21 cellular contexts compared by ENCODE assay signal in the genomic region with DNA sequence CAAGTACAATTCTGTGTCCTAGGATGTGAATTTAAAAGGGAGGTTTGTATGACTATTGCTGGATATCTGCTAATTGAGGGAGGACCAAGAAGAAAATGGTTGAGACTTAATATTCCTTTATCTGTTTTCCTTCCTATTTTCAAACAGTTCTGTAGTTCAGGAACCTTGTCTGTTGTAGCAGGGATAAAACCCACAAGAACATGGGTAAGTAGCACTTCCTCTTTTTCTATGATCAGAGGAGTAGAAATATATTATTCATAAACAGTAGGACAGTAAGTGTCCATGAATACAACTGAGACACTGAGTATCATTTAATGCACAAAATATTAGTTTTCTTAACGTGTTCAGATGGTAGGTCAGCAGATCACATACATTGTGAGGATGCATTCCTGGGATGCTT. TPM values are rescaled to one million over a fixed set of nuclear protein-coding genes. Genes with fewer than 3 reads are reported as not detected.
DNase-seq lines count a peak whose midpoint lies in the region; ATAC-seq, FAIRE-seq and TF ChIP-seq lines count a peak whose summit lies in the region.
"Had no signal": no experiment of that assay in that cellular context is flagged by ENCODE, and none has a peak within 500 bp of the region (broad histone marks: within the 10 kb centered on the region; RNA-seq: fewer than 3 reads in every experiment).

No MANE protein-coding gene starts in this region.

- H2AFZ ChIP-seq in OCI-LY7 (ENCODE audit: low read length) = no peak overlapping the region
- peak overlapping the region; percentile 72 for H2AFZ ChIP-seq in K562 (ENCODE audit: low read depth, low read length)

- H3K4me3 ChIP-seq in OCI-LY7 (ENCODE audit: low read depth, low read length, poor library complexity, severe bottlenecking) = no peak overlapping the region
- H3K4me3 ChIP-seq in K562 = no peak overlapping the region
- no peak overlapping the region for H3K4me3 ChIP-seq in breast epithelium
- H3K4me3 ChIP-seq: A549 had no signal

- H3K9me2 ChIP-seq in OCI-LY7 (ENCODE audit: insufficient read depth, low read length) = no peaks in the 10 kb centered on the region

- CTCF ChIA-PET in OCI-LY7 (lab: Charles Lee; ENCODE audit: unreplicated experiment) = no interaction called here
- CTCF ChIA-PET in K562 (lab: Yijun Ruan, JAX; ENCODE audit: low intra/inter-chr PET ratio) = no interaction called here

- no peak overlapping the region for H3K9ac ChIP-seq in K562 (ENCODE audit: insufficient read depth in 1 of 2, low read depth in 2 of 2, low read length in 2 of 2)

- H3K9me3 ChIP-seq in OCI-LY7 (ENCODE audit: low read length) (no peaks in the 10 kb centered on the region), K562 (replicated peaks; ENCODE audit: control insufficient read depth, insufficient read depth, low read depth, low read length) (peaks cover 3% of the 10 kb centered on the region; the same call in 1 of the 2 replicates), breast epithelium (peaks cover 0 to 4% of the 10 kb centered on the region in 2 donors)
- H3K9me3 ChIP-seq: A549 had no signal

- no peak overlapping the region for H3K27ac ChIP-seq in OCI-LY7 (ENCODE audit: low read depth, low read length, poor library complexity, severe bottlenecking)
- peak overlapping the region; percentile 23; the same call in 1 of the 3 replicates for H3K27ac ChIP-seq in K562 (ENCODE audit: extremely low read depth, low read depth, low read length)
- H3K27ac ChIP-seq in breast epithelium = no peak overlapping the region
- H3K27ac ChIP-seq: A549 had no signal

- no peak for FAIRE-seq in K562 (lab: Jason Lieb, UNC)
- FAIRE-seq: A549, RCC 7860 had no signal

- H3K9me1 ChIP-seq in K562 (ENCODE audit: control insufficient read depth, insufficient read depth, low read length) = no peaks in the 10 kb centered on the region

- H3K4me1 ChIP-seq in OCI-LY7 (ENCODE audit: insufficient read depth, low read length, poor library complexity, severe bottlenecking) (no peaks in the 10 kb centered on the region), K562 (replicated peaks in 1 of 2; ENCODE audit: control insufficient read depth in 2 of 2, insufficient read depth in 2 of 2, low read length in 2 of 2) (peaks cover 0 to 13% of the 10 kb centered on the region in 2 experiments; a peak in 2 of 5 replicates), breast epithelium (no peaks in the 10 kb centered on the region)
- H3K4me1 ChIP-seq: A549 had no signal

- H3K79me2 ChIP-seq in OCI-LY7 (ENCODE audit: insufficient read depth, low read depth, low read length) (no peaks in the 10 kb centered on the region), K562 (ENCODE audit: control insufficient read depth, insufficient read depth, low read length) (peaks cover 18% of the 10 kb centered on the region; the same call in 2 of the 3 replicates)

- intact Hi-C loops in OCI-LY7 (cut with micrococcal nuclease; ENCODE audit: unreplicated experiment) = no loop called here
- intact Hi-C loops in K562 (cut with micrococcal nuclease) = loop anchor here (10.0 kb wide), 1 partner anchor 131 kb away; no protein-coding TSS in a partner anchor
- intact Hi-C loops in breast epithelium (cut with DNase I; ENCODE audit: low total_unique reads) = no loop called here

- TF ChIP-seq POLR2A in K562 (conservative IDR thresholded peaks at IDR 0.05) (no peak), breast epithelium (IDR thresholded peaks at IDR 0.05) (no peak)

- H3K36me3 ChIP-seq in OCI-LY7 (ENCODE audit: insufficient read depth, low read length) = no peaks in the 10 kb centered on the region
- H3K36me3 ChIP-seq in K562 (ENCODE audit: control insufficient read depth, insufficient read depth, low read length) = 0 out of 3 replicates have a peak, but pooled peaks cover 5% of the 10 kb centered on the region
- H3K36me3 ChIP-seq in breast epithelium = no peaks in the 10 kb centered on the region

- ATAC-seq in K562 = peak; percentile 39; the same call in 1 of the 3 replicates
- ATAC-seq: A549 had no signal

- no peak for TF ChIP-seq CTCF in OCI-LY7 (conservative IDR thresholded peaks at IDR 0.05; ENCODE audit: low read length)
- TF ChIP-seq CTCF in K562 (IDR thresholded peaks at IDR 0.05 in 2 of 3, conservative IDR thresholded peaks at IDR 0.05 in 1 of 3; ENCODE audit: insufficient read depth in 2 of 3, low read depth in 1 of 3, low read length in 3 of 3) = no peak
- TF ChIP-seq CTCF in breast epithelium (IDR thresholded peaks at IDR 0.05) = no peak

- no peak for TF ChIP-seq EP300 in K562 (IDR thresholded peaks at IDR 0.05; ENCODE audit: low read length)

- H3K27me3 ChIP-seq in K562 (ENCODE audit: control insufficient read depth in 2 of 2, insufficient read depth in 2 of 2, low read length in 2 of 2) (no peaks in the 10 kb centered on the region), breast epithelium (no peaks in the 10 kb centered on the region)

- H4K20me1 ChIP-seq in OCI-LY7 (ENCODE audit: insufficient read depth, low read length) = no peaks in the 10 kb centered on the region
- H4K20me1 ChIP-seq in K562 (replicated peaks; ENCODE audit: control insufficient read depth, insufficient read depth, low read length) = no peaks in the 10 kb centered on the region

- in situ Hi-C loops in K562 (cut with MboI) = no loop called here

- BruUV-seq in OCI-LY7 (replicated peaks; lab: Mats Ljungman, UMichigan) (no TSS peak), K562 (replicated peaks; lab: Mats Ljungman, UMichigan) (no TSS peak)

- POLR2A ChIA-PET in OCI-LY7 (lab: Charles Lee) = no interaction called here
- POLR2A ChIA-PET in K562 (lab: Yijun Ruan, JAX) = interaction anchor here (0.6 kb wide), 1 partner anchor 119 kb away, joined by 3 read pairs; no protein-coding TSS in a partner anchor

- no peak for TF ChIP-seq RAD21 in K562 (CRISPR knock-in tag; conservative IDR thresholded peaks at IDR 0.05 in 1 of 2, IDR thresholded peaks at IDR 0.05 in 1 of 2)

- 45% methylated on average over 1 of the region's 1 CpG for WGBS in K562 (ENCODE audit: insufficient coverage, low coverage, missing lambda C conversion rate)

- H3K4me2 ChIP-seq in OCI-LY7 (ENCODE audit: low read length) (no peak overlapping the region), K562 (ENCODE audit: insufficient read depth, low read length) (no peak overlapping the region)
- H3K4me2 ChIP-seq: A549 had no signal

- DNase-seq in CD1c-positive myeloid dendritic cell (ENCODE audit: extremely low spot score) (peak; percentile 60), KG1 (lab: John Stamatoyannopoulos, UW) (peak; percentile 40), OCI-LY7 (ENCODE audit: low spot score) (peak; percentile 3), K562 (ENCODE audit: extremely low read depth in 1 of 4, low spot score in 3 of 4) (no peak), dedifferentiated amniotic fluid mesenchymal stem cell (ENCODE audit: extremely low spot score) (no peak), breast epithelium (ENCODE audit: low spot score in 2 of 2) (no peak), SW 1271 (lab: John Stamatoyannopoulos, UW) (no peak), AG08395 (ENCODE audit: low spot score) (no peak)
- DNase-seq: Calu3; CD4-positive, alpha-beta T cell; GOT3; NCI-H1092 treated with DMSO at 0.1 percent for 48 hours; NCI-H1694; NCI-H2107; NCI-H345; NCI-H526 treated with DMSO at 0.1 percent for 48 hours; NK-92 treated with Interleukin-12 subunit alpha and Interleukin-12 subunit beta, amount 100 ng/mL, for 24 hours; SHP77 had no signal

RNA-seq across cellular contexts. Expression of gene MS4A3, which starts 7.7 kb away (rescaled TPM):
- total RNA-seq in OCI-LY7 (2014; rRNA removed; shearing (Covaris generic)) = not detected in 2 replicates
- total RNA-seq in OCI-LY7 (2022) (not detected in 2 replicates), K562 (2014; rRNA removed) (26.1 and 31.7 TPM in 2 replicates), K562 (2014; rRNA removed; fragmentation: Illumina TruSeq; extraction: Trizol) (55.1 and 58.8 TPM in 2 replicates), K562 (2015; rRNA removed; fragmentation: Illumina TruSeq; extraction: Trizol) (64.8 and 71.8 TPM in 2 replicates), K562 (2021) (28.7 and 32.8 TPM in 2 replicates), breast epithelium (not detected)
- total RNA-seq in K562 (2011; cell fraction: chromatin; rRNA removed; ENCODE audit: low replicate concordance) = 2.4 and 4.7 TPM in 2 replicates
- 1.0 and 2.1 TPM in 2 replicates for total RNA-seq in K562 (2011; cell fraction: nucleolus; rRNA removed)
- 3.4 TPM in 2 replicates for total RNA-seq in K562 (2011; cell fraction: nucleoplasm; rRNA removed)
- polyA plus RNA-seq in K562 (2011; rRNA removed) (3.4 and 102 TPM in 2 replicates), K562 (2014; fragmentation: Illumina TruSeq; extraction: Trizol) (46.3 and 67.5 TPM in 2 replicates), K562 (2014; fragmentation: Nextera tagmentation; extraction: Ambion mirVana) (10 to 100 TPM; 84.8 to 94.5 TPM), K562 (2014; rRNA removed) (32.8 and 39.2 TPM in 2 replicates)
- 2.5 and 86.4 TPM in 2 replicates for polyA plus RNA-seq in K562 (2011; cell fraction: cytosol; rRNA removed)
- 1.1 and 47.7 TPM in 2 replicates for polyA plus RNA-seq in K562 (2011; cell fraction: nucleus; rRNA removed)
- 43.9 and 211 TPM in 2 replicates for polyA plus RNA-seq in K562 (2012)
- polyA minus RNA-seq in K562 (2011; rRNA and poly(A)+ RNA removed) = 3.2 and 89.5 TPM in 2 replicates
- polyA minus RNA-seq in K562 (2011; cell fraction: cytosol; rRNA and poly(A)+ RNA removed) = 1.3 and 15.1 TPM in 2 replicates
- polyA minus RNA-seq in K562 (2011; cell fraction: nucleus; rRNA and poly(A)+ RNA removed) = 32.8 TPM in 1 of 2 replicates, not detected in the other
- total RNA-seq: Calu3; CD4-positive, alpha-beta T cell; LHCN-M2 had no signal
- polyA plus RNA-seq: A549 had no signal

RNA-seq across cellular contexts. Expression of gene OOSP2, which starts 23.9 kb away (rescaled TPM):
- total RNA-seq in OCI-LY7 (2014; rRNA removed; shearing (Covaris generic)) = not detected in 2 replicates
- total RNA-seq in OCI-LY7 (2022) = not detected in 2 replicates
- not detected in 2 replicates for total RNA-seq in K562 (2011; cell fraction: chromatin; rRNA removed; ENCODE audit: low replicate concordance)
- total RNA-seq in K562 (2011; cell fraction: nucleolus; rRNA removed) = not detected in 2 replicates
- not detected in 2 replicates for total RNA-seq in K562 (2011; cell fraction: nucleoplasm; rRNA removed)
- total RNA-seq in K562 (2014; rRNA removed) = 0.64 TPM in 1 of 2 replicates, not detected in the other
- not detected in 2 replicates for total RNA-seq in K562 (2014; rRNA removed; fragmentation: Illumina TruSeq; extraction: Trizol)
- total RNA-seq in K562 (2015; rRNA removed; fragmentation: Illumina TruSeq; extraction: Trizol) = 0.15 and 0.25 TPM in 2 replicates
- total RNA-seq in K562 (2021) = not detected in 2 replicates
- not detected in 2 replicates for polyA plus RNA-seq in K562 (2011; rRNA removed)
- polyA plus RNA-seq in K562 (2011; cell fraction: cytosol; rRNA removed) = not detected in 2 replicates
- polyA plus RNA-seq in K562 (2011; cell fraction: nucleus; rRNA removed) = not detected in 2 replicates
- 0.18 TPM in 2 replicates for polyA plus RNA-seq in K562 (2012)
- polyA plus RNA-seq in K562 (2014; fragmentation: Illumina TruSeq; extraction: Trizol) = 1.5 TPM in 1 of 2 replicates, not detected in the other
- polyA plus RNA-seq in K562 (2014; fragmentation: Nextera tagmentation; extraction: Ambion mirVana) = under 1 TPM; 0.14 to 0.32 TPM
- 0.05 TPM in 1 of 2 replicates, not detected in the other for polyA plus RNA-seq in K562 (2014; rRNA removed)
- polyA minus RNA-seq in K562 (2011; rRNA and poly(A)+ RNA removed) = not detected in 2 replicates
- not detected in 2 replicates for polyA minus RNA-seq in K562 (2011; cell fraction: cytosol; rRNA and poly(A)+ RNA removed)
- polyA minus RNA-seq in K562 (2011; cell fraction: nucleus; rRNA and poly(A)+ RNA removed) = not detected in 2 replicates
- total RNA-seq in breast epithelium = not detected
- total RNA-seq: Calu3; CD4-positive, alpha-beta T cell; LHCN-M2 had no signal
- polyA plus RNA-seq: A549 had no signal

RNA-seq across cellular contexts. Expression of gene MS4A2, which starts 24.3 kb away (rescaled TPM):
- not detected in 2 replicates for total RNA-seq in OCI-LY7 (2014; rRNA removed; shearing (Covaris generic))
- not detected in 2 replicates for total RNA-seq in OCI-LY7 (2022)
- total RNA-seq in K562 (2011; cell fraction: chromatin; rRNA removed; ENCODE audit: low replicate concordance) = 0.14 TPM in 1 of 2 replicates, not detected in the other
- not detected in 2 replicates for total RNA-seq in K562 (2011; cell fraction: nucleolus; rRNA removed)
- 0.07 TPM in 1 of 2 replicates, not detected in the other for total RNA-seq in K562 (2011; cell fraction: nucleoplasm; rRNA removed)
- 0.50 and 1.3 TPM in 2 replicates for total RNA-seq in K562 (2014; rRNA removed)
- total RNA-seq in K562 (2014; rRNA removed; fragmentation: Illumina TruSeq; extraction: Trizol) = 1.1 and 1.3 TPM in 2 replicates
- total RNA-seq in K562 (2015; rRNA removed; fragmentation: Illumina TruSeq; extraction: Trizol) = 5.4 and 5.7 TPM in 2 replicates
- total RNA-seq in K562 (2021) = 0.55 and 1.5 TPM in 2 replicates
- polyA plus RNA-seq in K562 (2011; rRNA removed) = 0.06 and 0.61 TPM in 2 replicates
- 0.24 TPM in 1 of 2 replicates, not detected in the other for polyA plus RNA-seq in K562 (2011; cell fraction: cytosol; rRNA removed)
- 1.0 TPM in 1 of 2 replicates, not detected in the other for polyA plus RNA-seq in K562 (2011; cell fraction: nucleus; rRNA removed)
- polyA plus RNA-seq in K562 (2012) = 5.1 and 7.0 TPM in 2 replicates
- 1.3 and 2.3 TPM in 2 replicates for polyA plus RNA-seq in K562 (2014; fragmentation: Illumina TruSeq; extraction: Trizol)
- polyA plus RNA-seq in K562 (2014; fragmentation: Nextera tagmentation; extraction: Ambion mirVana) = 1 to 10 TPM in 1 of 2 experiments, under 1 TPM in 1; 0.86 to 1.5 TPM
- 0.77 and 3.1 TPM in 2 replicates for polyA plus RNA-seq in K562 (2014; rRNA removed)
- 0.66 TPM in 1 of 2 replicates, not detected in the other for polyA minus RNA-seq in K562 (2011; rRNA and poly(A)+ RNA removed)
- not detected in 2 replicates for polyA minus RNA-seq in K562 (2011; cell fraction: cytosol; rRNA and poly(A)+ RNA removed)
- polyA minus RNA-seq in K562 (2011; cell fraction: nucleus; rRNA and poly(A)+ RNA removed) = 0.78 TPM in 1 of 2 replicates, not detected in the other
- 1 to 10 TPM in 1 of 3 donors, under 1 TPM in 2; 0.66 to 7.8 (median 0.73) TPM for total RNA-seq in breast epithelium
- total RNA-seq: Calu3; CD4-positive, alpha-beta T cell; LHCN-M2 had no signal
- polyA plus RNA-seq: A549 had no signal

RNA-seq across cellular contexts. Expression of gene OOSP4B, which starts 47.1 kb away (rescaled TPM):
- not detected in 2 replicates for total RNA-seq in OCI-LY7 (2014; rRNA removed; shearing (Covaris generic))
- total RNA-seq in OCI-LY7 (2022) (not detected in 2 replicates), K562 (2014; rRNA removed) (not detected in 2 replicates), K562 (2014; rRNA removed; fragmentation: Illumina TruSeq; extraction: Trizol) (0.15 TPM in 1 of 2 replicates, not detected in the other), K562 (2015; rRNA removed; fragmentation: Illumina TruSeq; extraction: Trizol) (0.19 and 0.43 TPM in 2 replicates), K562 (2021) (not detected in 2 replicates), breast epithelium (not detected)
- total RNA-seq in K562 (2011; cell fraction: chromatin; rRNA removed; ENCODE audit: low replicate concordance) = not detected in 2 replicates
- total RNA-seq in K562 (2011; cell fraction: nucleolus; rRNA removed) = not detected in 2 replicates
- total RNA-seq in K562 (2011; cell fraction: nucleoplasm; rRNA removed) = not detected in 2 replicates
- polyA plus RNA-seq in K562 (2011; rRNA removed) (not detected in 2 replicates), K562 (2014; fragmentation: Illumina TruSeq; extraction: Trizol) (0.15 TPM in 1 of 2 replicates, not detected in the other), K562 (2014; fragmentation: Nextera tagmentation; extraction: Ambion mirVana) (under 1 TPM in 1 of 2 experiments, not detected in 1; 0.10 TPM), K562 (2014; rRNA removed) (not detected in 2 replicates)
- polyA plus RNA-seq in K562 (2011; cell fraction: cytosol; rRNA removed) = 0.12 TPM in 1 of 2 replicates, not detected in the other
- polyA plus RNA-seq in K562 (2011; cell fraction: nucleus; rRNA removed) = not detected in 2 replicates
- polyA plus RNA-seq in K562 (2012) = 0.08 and 0.21 TPM in 2 replicates
- not detected in 2 replicates for polyA minus RNA-seq in K562 (2011; rRNA and poly(A)+ RNA removed)
- not detected in 2 replicates for polyA minus RNA-seq in K562 (2011; cell fraction: cytosol; rRNA and poly(A)+ RNA removed)
- polyA minus RNA-seq in K562 (2011; cell fraction: nucleus; rRNA and poly(A)+ RNA removed) = not detected in 2 replicates
- total RNA-seq: Calu3; CD4-positive, alpha-beta T cell; LHCN-M2 had no signal
- polyA plus RNA-seq: A549 had no signal

Comparison
In these comparisons a context has a peak if more than half of its experiments do, and no peak if none do; other contexts are left out.
1. DNase-seq: peak in CD1c-positive myeloid dendritic cell (single experiment), KG1 (single experiment) and OCI-LY7 (single experiment); none in K562 (0 of 4), dedifferentiated amniotic fluid mesenchymal stem cell (single experiment), breast epithelium (0 of 2), SW 1271 (0 of 2) and AG08395 (single experiment).